ENCODE assay signal across 8 cellular contexts in the genomic region with DNA sequence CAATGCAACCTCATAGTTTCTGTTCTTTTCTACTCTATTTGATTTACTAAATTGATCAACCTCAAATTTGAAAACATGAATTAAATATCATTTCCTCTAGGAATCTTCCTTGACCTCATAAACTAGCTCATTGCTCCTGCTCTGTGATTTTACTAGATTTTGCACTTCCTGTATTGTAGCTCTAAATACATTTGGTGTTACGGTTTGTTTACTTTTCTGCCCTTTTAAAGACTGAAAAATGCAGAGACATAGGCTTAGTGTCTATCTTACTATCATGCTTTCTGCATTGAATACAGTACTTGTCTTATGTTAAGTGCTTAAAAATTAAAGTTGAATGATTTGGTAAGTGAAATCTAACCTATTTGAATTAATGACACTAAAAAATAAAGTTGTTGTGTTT.
DNase-seq lines count a peak whose midpoint lies in the region; ATAC-seq, FAIRE-seq and TF ChIP-seq lines count a peak whose summit lies in the region.
"Not testable (repeated sequence)": the region's sequence is repeated elsewhere in the genome, so short reads cannot be mapped to it uniquely, and the experiment has no call there.

No MANE protein-coding gene starts in this region.

- not testable (repeated sequence) for H3K27ac ChIP-seq in A549; IMR-90 (ENCODE audit: insufficient read depth, low read length); astrocyte (ENCODE audit: low read depth, low read length)
- H3K27ac ChIP-seq in RWPE2 (ENCODE audit: poor library complexity, severe bottlenecking), result peak overlapping the region; percentile 5
- H3K27ac ChIP-seq in endothelial cell of umbilical vein (ENCODE audit: insufficient read depth, low read depth, low read length), result peak overlapping the region; percentile 97

- H2AK9ac ChIP-seq in IMR-90 (replicated peaks; ENCODE audit: low read depth, low read length, poor library complexity), result not testable (repeated sequence)

- WGBS in A549 (ENCODE audit: missing lambda C conversion rate), result no CpG with 5 or more reads among the region's 1 CpG
- WGBS in IMR-90 (ENCODE audit: extremely low coverage in 2 of 2, insufficient read length in 1 of 2), 2 experiments, result no CpG with 5 or more reads among the region's 1 CpG

- H3K4me1 Mint-ChIP-seq in astrocyte (ENCODE audit: low read depth, unreplicated experiment), result not testable (repeated sequence)

- H3K79me1 ChIP-seq in IMR-90 (ENCODE audit: low read depth in 1 of 2, low read length in 2 of 2), result not testable (repeated sequence)

- not testable (repeated sequence) for H2BK20ac ChIP-seq in IMR-90 (ENCODE audit: low read depth, low read length)

- not testable (repeated sequence) for DNase-seq in A549 (ENCODE audit: low read depth in 1 of 2, low spot score in 1 of 2); D721Med (ENCODE audit: insufficient read length, low spot score); IMR-90; RWPE2 (ENCODE audit: low spot score); astrocyte (ENCODE audit: low read depth); endothelial cell of umbilical vein (ENCODE audit: low read depth, low spot score); mucosa of descending colon

- H3K56ac ChIP-seq in IMR-90 (ENCODE audit: extremely low read depth, insufficient read depth, low read length), result not testable (repeated sequence)

- not testable (repeated sequence) for TF ChIP-seq POLR2A in A549 (IDR thresholded peaks at IDR 0.05; ENCODE audit: low read length); IMR-90 (IDR thresholded peaks at IDR 0.05; ENCODE audit: low read depth, low read length); endothelial cell of umbilical vein (IDR thresholded peaks at IDR 0.05; ENCODE audit: low read depth, low read length)

- not testable (repeated sequence) for H3K27me3 Mint-ChIP-seq in astrocyte (ENCODE audit: low read depth, unreplicated experiment)

- not testable (repeated sequence) for H2AK5ac ChIP-seq in IMR-90 (ENCODE audit: low read depth, low read length)

- H3K79me2 ChIP-seq in astrocyte (ENCODE audit: insufficient read depth, low read length); endothelial cell of umbilical vein (ENCODE audit: control insufficient read depth, insufficient read depth, low read length): not testable (repeated sequence)

- H2AFZ ChIP-seq in IMR-90 (replicated peaks; ENCODE audit: low read length, poor library complexity); astrocyte (ENCODE audit: low read depth, low read length); endothelial cell of umbilical vein (ENCODE audit: low read depth, low read length): not testable (repeated sequence)

- FAIRE-seq in A549 (lab: Jason Lieb, UNC) (peak; percentile 54), D721Med (lab: Jason Lieb, UNC) (peak; percentile 90), TTC549 (lab: Jason Lieb, UNC) (peak; percentile 62), astrocyte (lab: Jason Lieb, UNC) (peak; percentile 9), endothelial cell of umbilical vein (lab: Jason Lieb, UNC) (peak; percentile 15)

- H2BK120ac ChIP-seq in IMR-90 (ENCODE audit: low read depth, low read length), result not testable (repeated sequence)

- H2BK5ac ChIP-seq in IMR-90 (ENCODE audit: low read depth, low read length, poor library complexity, severe bottlenecking), result peak overlapping the region; percentile 65

- not testable (repeated sequence) for H3K23ac ChIP-seq in IMR-90 (ENCODE audit: low read depth, low read length)

- not testable (repeated sequence) for H3K27me3 ChIP-seq in IMR-90 (ENCODE audit: control insufficient read depth, insufficient read depth, low read length); RWPE2 (ENCODE audit: insufficient read depth, poor library complexity, severe bottlenecking); astrocyte (ENCODE audit: insufficient read depth, low read length); endothelial cell of umbilical vein (ENCODE audit: control insufficient read depth in 2 of 2, insufficient read depth in 2 of 2, low read length in 2 of 2)

- H3K27ac Mint-ChIP-seq in astrocyte (ENCODE audit: unreplicated experiment), result not testable (repeated sequence)

- not testable (repeated sequence) for H3K9me1 ChIP-seq in IMR-90 (ENCODE audit: insufficient read depth, low read length); endothelial cell of umbilical vein (replicated peaks; ENCODE audit: control insufficient read depth, extremely low read depth, insufficient read depth, low read length)

- not testable (repeated sequence) for H3K36me3 Mint-ChIP-seq in astrocyte (ENCODE audit: low read depth, unreplicated experiment)

- not testable (repeated sequence) for H3K4me3 Mint-ChIP-seq in astrocyte (ENCODE audit: unreplicated experiment)

- ATAC-seq in A549; RWPE2 (ENCODE audit: low read depth): not testable (repeated sequence)
- ATAC-seq in IMR-90 (ENCODE audit: low read depth), result peak; percentile 48; the same call in 1 of the 2 replicates
- peak; percentile 47 for ATAC-seq in mucosa of descending colon

- H2BK15ac ChIP-seq in IMR-90 (ENCODE audit: low read depth, low read length), result not testable (repeated sequence)

- TF ChIP-seq CTCF in A549 (IDR thresholded peaks at IDR 0.05); D721Med (IDR thresholded peaks at IDR 0.05; ENCODE audit: insufficient read depth, missing control alignments); IMR-90 (conservative IDR thresholded peaks at IDR 0.05; ENCODE audit: low read depth, low read length); RWPE2 (IDR thresholded peaks at IDR 0.05; ENCODE audit: poor library complexity, severe bottlenecking); astrocyte (IDR thresholded peaks at IDR 0.05; ENCODE audit: insufficient read depth, low read depth, low read length); endothelial cell of umbilical vein (IDR thresholded peaks at IDR 0.05; ENCODE audit: extremely low read depth in 1 of 2, insufficient read depth in 1 of 2, low read depth in 1 of 2, low read length in 2 of 2); mucosa of descending colon (IDR thresholded peaks at IDR 0.05): not testable (repeated sequence)

- POLR2A ChIA-PET in A549 (lab: Yijun Ruan, JAX); IMR-90 (lab: Charles Lee; ENCODE audit: unreplicated experiment); endothelial cell of umbilical vein (lab: Charles Lee): not testable (repeated sequence)

- H4K8ac ChIP-seq in IMR-90 (ENCODE audit: low read depth in 2 of 2, low read length in 2 of 2), result not testable (repeated sequence)

- not testable (repeated sequence) for H3K18ac ChIP-seq in IMR-90 (ENCODE audit: low read depth, low read length)

- H3K14ac ChIP-seq in IMR-90 (replicated peaks; ENCODE audit: low read depth, low read length), result not testable (repeated sequence)

- not testable (repeated sequence) for H3K36me3 ChIP-seq in IMR-90 (ENCODE audit: control insufficient read depth, insufficient read depth, low read length); RWPE2 (ENCODE audit: low read depth); astrocyte (ENCODE audit: insufficient read depth, low read length); endothelial cell of umbilical vein (ENCODE audit: control insufficient read depth in 2 of 2, extremely low read depth in 1 of 2, insufficient read depth in 2 of 2, low read length in 2 of 2); mucosa of descending colon (ENCODE audit: low read depth)

- not testable (repeated sequence) for BruUV-seq in IMR-90 (replicated peaks; lab: Mats Ljungman, UMichigan); endothelial cell of umbilical vein (replicated peaks; lab: Mats Ljungman, UMichigan)

- H4K91ac ChIP-seq in IMR-90 (ENCODE audit: insufficient read depth, low read depth, low read length), result not testable (repeated sequence)

- not testable (repeated sequence) for H3K4me1 ChIP-seq in A549; IMR-90 (ENCODE audit: control insufficient read depth, insufficient read depth, low read length); RWPE2 (ENCODE audit: insufficient read depth, poor library complexity, severe bottlenecking); astrocyte (ENCODE audit: insufficient read depth, low read length); mucosa of descending colon (ENCODE audit: low read depth)
- peaks cover 18% of the 10 kb centered on the region for H3K4me1 ChIP-seq in endothelial cell of umbilical vein (ENCODE audit: control insufficient read depth, extremely low read depth, insufficient read depth, low read length)

- dilution Hi-C loops in IMR-90 (cut with HindIII; ENCODE audit: low sequenced_read_pairs, unreplicated experiment); endothelial cell of umbilical vein (cut with MboI; ENCODE audit: extremely low pct_ligation_motif_present, low sequenced_read_pairs): not testable (repeated sequence)

- CTCF ChIA-PET in A549 (lab: Yijun Ruan, JAX); IMR-90 (lab: Yijun Ruan, JAX): not testable (repeated sequence)
- CTCF ChIA-PET in endothelial cell of umbilical vein (lab: Charles Lee), result interaction anchor here (1.7 to 1.8 kb wide), 2 partner anchors 28 to 367 kb away, joined by 5 to 6 read pairs; no protein-coding TSS in a partner anchor

- H3K9me3 Mint-ChIP-seq in astrocyte (ENCODE audit: unreplicated experiment), result not testable (repeated sequence)

- not testable (repeated sequence) for H3K9me3 ChIP-seq in A549; IMR-90 (ENCODE audit: control insufficient read depth, insufficient read depth, low read length); RWPE2 (ENCODE audit: severe bottlenecking); astrocyte (ENCODE audit: insufficient read depth, low read depth, low read length); endothelial cell of umbilical vein (replicated peaks; ENCODE audit: control insufficient read depth, insufficient read depth, low read length); mucosa of descending colon

- in situ Hi-C loops in IMR-90 (cut with MboI; ENCODE audit: low sequenced_read_pairs), result not testable (repeated sequence)

- not testable (repeated sequence) for TF ChIP-seq EP300 in A549 (IDR thresholded peaks at IDR 0.05)

- not testable (repeated sequence) for H4K20me1 ChIP-seq in IMR-90 (ENCODE audit: insufficient read depth, low read length); astrocyte (ENCODE audit: insufficient read depth, low read length); endothelial cell of umbilical vein (replicated peaks; ENCODE audit: control insufficient read depth, extremely low read depth, insufficient read depth, low read length)

- not testable (repeated sequence) for H3K4ac ChIP-seq in IMR-90 (ENCODE audit: low read depth, low read length)

- not testable (repeated sequence) for H3K4me2 ChIP-seq in A549; IMR-90 (ENCODE audit: low read depth, low read length); astrocyte (ENCODE audit: low read length)
- peak overlapping the region; percentile 87 for H3K4me2 ChIP-seq in endothelial cell of umbilical vein (ENCODE audit: insufficient read depth, low read length)

- TF ChIP-seq RAD21 in A549 (conservative IDR thresholded peaks at IDR 0.05 in 1 of 2, IDR thresholded peaks at IDR 0.05 in 1 of 2); IMR-90 (IDR thresholded peaks at IDR 0.05; ENCODE audit: low read length): not testable (repeated sequence)

- intact Hi-C loops in IMR-90 (cut with micrococcal nuclease); mucosa of descending colon (cut with DNase I, micrococcal nuclease): not testable (repeated sequence)
- intact Hi-C loops in endothelial cell of umbilical vein (cut with micrococcal nuclease), result loop anchor here (5.0 to 10.0 kb wide), 7 partner anchors 216 to 836 kb away; partner anchors contain the start of gene ATP2B1

- not testable (repeated sequence) for H3K9ac ChIP-seq in IMR-90 (ENCODE audit: low read depth, low read length); astrocyte (ENCODE audit: low read length)
- H3K9ac ChIP-seq in endothelial cell of umbilical vein (replicated peaks; ENCODE audit: extremely low read depth, insufficient read depth, low read length), result peak overlapping the region; percentile 90

- not testable (repeated sequence) for H3K4me3 ChIP-seq in A549; IMR-90 (ENCODE audit: insufficient read depth, low read depth, low read length); RWPE2 (ENCODE audit: severe bottlenecking); astrocyte (ENCODE audit: insufficient read depth, low read depth, low read length); endothelial cell of umbilical vein (replicated peaks in 1 of 3; ENCODE audit: insufficient read depth in 1 of 3, low read depth in 1 of 3, low read length in 3 of 3); mucosa of descending colon

- not testable (repeated sequence) for H4K5ac ChIP-seq in IMR-90 (ENCODE audit: low read depth, low read length)
